ENCODE assay signal across 8 cellular contexts in the genomic region with DNA sequence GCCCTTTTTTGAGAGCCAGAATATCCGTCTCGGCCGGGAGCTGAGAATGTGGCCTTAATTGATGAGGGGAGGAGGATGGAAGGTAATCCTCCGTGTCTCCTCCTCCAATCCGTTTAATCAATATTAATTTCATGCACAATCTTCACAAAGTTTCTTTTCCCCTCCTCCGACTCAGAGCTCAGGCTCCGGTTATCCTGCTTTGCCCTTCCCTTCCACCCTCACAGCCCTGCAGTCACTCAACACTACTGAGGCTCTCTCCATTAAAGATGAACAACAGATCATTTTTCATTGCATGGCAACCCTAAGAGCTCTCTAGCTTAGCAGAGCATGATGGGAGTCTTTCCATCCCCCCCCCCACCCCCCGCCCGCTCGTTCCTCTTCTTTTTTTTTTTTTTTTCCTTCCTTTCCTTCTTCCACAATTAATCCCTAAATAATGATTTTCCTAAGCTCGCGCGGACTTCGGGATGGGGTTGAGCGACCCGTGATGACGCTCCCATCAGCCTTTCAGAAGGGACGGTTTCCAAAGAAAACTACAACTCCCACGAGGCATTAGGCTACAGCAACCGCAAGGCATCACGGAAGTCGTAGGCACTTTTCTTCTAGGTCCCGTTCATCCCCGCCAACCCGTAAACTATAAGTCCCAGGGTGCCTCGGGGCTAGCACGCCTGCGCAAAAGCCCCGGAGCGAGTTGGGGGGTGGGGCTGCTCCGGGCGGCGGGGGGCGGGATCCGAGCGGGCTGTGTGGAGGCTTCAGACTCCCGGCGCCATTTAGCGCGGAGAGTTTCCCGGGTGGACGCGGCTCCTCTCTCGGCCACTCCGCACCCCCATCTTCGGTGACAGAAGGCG. TPM values are rescaled to one million over a fixed set of nuclear protein-coding genes. Genes with fewer than 3 reads are reported as not detected.
A peak's percentile ranks its signal among the peaks of the same experiment; 100 is the strongest.
DNase-seq lines count a peak whose midpoint lies in the region; ATAC-seq and TF ChIP-seq lines count a peak whose summit lies in the region.

A gene (plus strand): TSS at position 752 of the 845 bp plus-strand sequence. CDS start 987 bp downstream, outside the sequence.

- no peaks in the 10 kb centered on the region for H3K27me3 ChIP-seq in right cardiac atrium (ENCODE audit: control insufficient read depth, insufficient read depth)
- no peaks in the 10 kb centered on the region for H3K27me3 ChIP-seq in vagina

- ATAC-seq in GM18499 (IDR thresholded peaks at IDR 0.05; ENCODE audit: insufficient read depth, unreplicated experiment), result peak; percentile 32
- peak; percentile 53 for ATAC-seq in HG02943 (IDR thresholded peaks at IDR 0.05; ENCODE audit: low read depth, unreplicated experiment)
- ATAC-seq in right cardiac atrium, result peak; percentile 91 to 93

- TF ChIP-seq POLR2A in vagina (IDR thresholded peaks at IDR 0.05), result peak in 1 of 2 donors; percentile 89

- H3K27ac ChIP-seq in right cardiac atrium (ENCODE audit: low read length) (peak within 1 kb of the TSS; percentile 97), vagina (peak within 1 kb of the TSS; percentile 100)

- H3K9me3 ChIP-seq in right cardiac atrium (ENCODE audit: control insufficient read depth, low read length), result no peaks in the 10 kb centered on the region
- no peaks in the 10 kb centered on the region for H3K9me3 ChIP-seq in vagina

- TF ChIP-seq CTCF in vagina (IDR thresholded peaks at IDR 0.05), result no peak

- H3K4me3 ChIP-seq in right cardiac atrium (ENCODE audit: low read length), result peak within 1 kb of the TSS; percentile 65
- H3K4me3 ChIP-seq in vagina, result peak within 1 kb of the TSS; percentile 78 to 96

- peak; percentile 92 for DNase-seq in NCI-H187 treated with DMSO at 0.1 percent for 48 hours (lab: John Stamatoyannopoulos, UW)
- DNase-seq in anterior cingulate cortex (lab: John Stamatoyannopoulos, UW), result peak; percentile 73 to 99 (median 97)
- DNase-seq in right cardiac atrium, result peak; percentile 96 to 99 (median 98)
- DNase-seq in pulmonary artery endothelial cell (ENCODE audit: low read depth, low spot score), result peak; percentile 97
- DNase-seq in vagina (ENCODE audit: extremely low spot score in 2 of 2), result peak; percentile 98 to 99

- WGBS in right cardiac atrium, result under 1% methylated on average over 47 of the region's 47 CpGs

- H3K4me1 ChIP-seq in right cardiac atrium (ENCODE audit: control insufficient read depth, insufficient read depth, low read length), result no peaks in the 10 kb centered on the region
- H3K4me1 ChIP-seq in vagina, result peaks cover 34% of the 10 kb centered on the region

- intact Hi-C loops in T-helper 2 cell treated with Interferon-gamma antibody and Interleukin-4, amounts not matched to agents 100 ng/mL and 5 ng/mL, for 36 hours (cut with micrococcal nuclease), result loop anchor here (1.0 to 10.0 kb wide), 14 partner anchors 9 to 840 kb away; a partner anchor contains a TSS
- intact Hi-C loops in right cardiac atrium (cut with DNase I) (loop anchor here (5.0 to 10.0 kb wide), 7 partner anchors 63 to 180 kb away; no protein-coding TSS in a partner anchor), vagina (cut with DNase I) (loop anchor here (2.0 to 10.0 kb wide), 3 partner anchors 60 to 181 kb away; no protein-coding TSS in a partner anchor)

- H3K36me3 ChIP-seq in vagina, result no peaks in the 10 kb centered on the region

RNA-seq across cellular contexts. Expression of the gene that starts here (rescaled TPM):
- total RNA-seq in T-helper 2 cell treated with Interferon-gamma antibody and Interleukin-4, amounts not matched to agents 100 ng/mL and 5 ng/mL, for 36 hours, result 155 and 170 TPM in 2 replicates
- total RNA-seq in right cardiac atrium (100 to 1,000 TPM; 204 to 319 (median 282) TPM), pulmonary artery endothelial cell (65.4 and 85.1 TPM in 2 replicates), vagina (366 TPM)
- 88.2 TPM for polyA plus RNA-seq in right cardiac atrium

Comparison
In these comparisons a context has a peak if more than half of its experiments do, and no peak if none do; other contexts are left out.
1. Peak in every context shown above with its lines: DNase-seq, ATAC-seq, H3K4me3 ChIP-seq and H3K27ac ChIP-seq.
2. ATAC-seq: peak in every context shown above with its lines; median percentile 92 in right cardiac atrium; 53 in HG02943; 32 in GM18499.